In genomic region chr16:60127196-60127595, GRCh38 we compare ENCODE assay signal across 23 cellular contexts.
A peak's percentile ranks its signal among the peaks of the same experiment; 100 is the strongest.
DNase-seq lines count a peak whose midpoint lies in the region; ATAC-seq and TF ChIP-seq lines count a peak whose summit lies in the region.
"Had no signal": no experiment of that assay in that cellular context is flagged by ENCODE, and none has a peak within 500 bp of the region (broad histone marks: within the 10 kb centered on the region; RNA-seq: fewer than 3 reads in every experiment).

No MANE protein-coding gene starts in this region.

- POLR2A ChIA-PET in A673 (lab: Charles Lee; ENCODE audit: low non-redundant PET): no interaction called here

- intact Hi-C loops in A673 (cut with micrococcal nuclease; ENCODE audit: unreplicated experiment): no loop called here
- intact Hi-C loops in posterior cingulate gyrus (cut with DNase I): no loop called here

- CTCF ChIA-PET in A673 (lab: Charles Lee): no interaction called here

- no TSS peak for BruUV-seq in A673 (replicated peaks; lab: Mats Ljungman, UMichigan)

- H3K27ac ChIP-seq in A673 (ENCODE audit: low read depth, low read length, poor library complexity, severe bottlenecking): no peak overlapping the region
- H3K27ac ChIP-seq: A549, Peyer's patch had no signal

- H3K27me3 ChIP-seq in A673 (replicated peaks; ENCODE audit: insufficient read depth, low read depth, low read length, poor library complexity): no peaks in the 10 kb centered on the region
- H3K27me3 ChIP-seq: Peyer's patch had no signal

- no peak for ATAC-seq in HG03439 (IDR thresholded peaks at IDR 0.05; ENCODE audit: unreplicated experiment)
- ATAC-seq: A549; CD8-positive, alpha-beta T cell had no signal

- H3K4me1 ChIP-seq in A673 (ENCODE audit: insufficient read depth, low read length, poor library complexity, severe bottlenecking): no peaks in the 10 kb centered on the region
- H3K4me1 ChIP-seq: A549, Peyer's patch had no signal

- H3K36me3 ChIP-seq in A673 (ENCODE audit: insufficient read depth, low read length, poor library complexity, severe bottlenecking): no peaks in the 10 kb centered on the region
- H3K36me3 ChIP-seq: Peyer's patch had no signal

- H3K4me3 ChIP-seq in A673 (ENCODE audit: low read depth, low read length, poor library complexity, severe bottlenecking): no peak overlapping the region
- H3K4me3 ChIP-seq: A549, Peyer's patch had no signal

- no peaks in the 10 kb centered on the region for H3K9me3 ChIP-seq in A673 (ENCODE audit: low read depth, low read length, poor library complexity, severe bottlenecking)
- H3K9me3 ChIP-seq: A549, Peyer's patch, SK-N-SH had no signal

- DNase-seq in A673 (ENCODE audit: low spot score) (peak; percentile 81), AG20443 (ENCODE audit: low spot score) (peak; percentile 16), M059J (ENCODE audit: low read depth) (peak; percentile 41), fibroblast of peridontal ligament (ENCODE audit: extremely low read depth) (peak; percentile 26), HUDEP-2 (lab: John Stamatoyannopoulos, UW; ENCODE audit: unreplicated experiment in 76 of 76) (no peak), T1000 (lab: John Stamatoyannopoulos, UW) (no peak), posterior cingulate gyrus (no peak)
- DNase-seq: C1 segment of cervical spinal cord; Calu3; CD8-positive, alpha-beta T cell; DMS153; GDM1; NCI-H1092 treated with DMSO at 0.1 percent for 48 hours; NCI-H146; NCI-H2029; NCI-H226; NCI-H510A treated with DMSO at 0.1 percent for 48 hours; NCI-H82; Peyer's patch; SHP77 treated with DMSO at 0.1 percent for 48 hours; SK-N-SH had no signal

- TF ChIP-seq CTCF in A673 (conservative IDR thresholded peaks at IDR 0.05; ENCODE audit: low read depth, low read length): no peak

Comparison
In these comparisons a context has a peak if more than half of its experiments do, and no peak if none do; other contexts are left out.
1. DNase-seq: peak in A673 (single experiment), AG20443 (single experiment), M059J (single experiment) and fibroblast of peridontal ligament (single experiment); none in HUDEP-2 (0 of 76), T1000 (single experiment) and posterior cingulate gyrus (0 of 10).